Comparison of ENCODE assay signal across 1 cellular context in genomic region chr12:76340680-76341435, GRCh38.
A peak's percentile ranks its signal among the peaks of the same experiment; 100 is the strongest.
TF ChIP-seq lines count a peak whose summit lies in the region.

No MANE protein-coding gene starts in this region.

TF ChIP-seq in GM12878, 131 proteins besides CTCF, POLR2A, EP300 and RAD21:
- TF ChIP-seq SPI1 (IDR thresholded peaks at IDR 0.05; ENCODE audit: borderline replicate concordance, insufficient read depth, low read depth, low read length), result 0 out of 2 replicates have a peak, but pooled peaks have one; percentile 8
- no peak for TF ChIP-seq CHD1 (IDR thresholded peaks at IDR 0.05; ENCODE audit: low read depth, low read length)
